In the genomic region with DNA sequence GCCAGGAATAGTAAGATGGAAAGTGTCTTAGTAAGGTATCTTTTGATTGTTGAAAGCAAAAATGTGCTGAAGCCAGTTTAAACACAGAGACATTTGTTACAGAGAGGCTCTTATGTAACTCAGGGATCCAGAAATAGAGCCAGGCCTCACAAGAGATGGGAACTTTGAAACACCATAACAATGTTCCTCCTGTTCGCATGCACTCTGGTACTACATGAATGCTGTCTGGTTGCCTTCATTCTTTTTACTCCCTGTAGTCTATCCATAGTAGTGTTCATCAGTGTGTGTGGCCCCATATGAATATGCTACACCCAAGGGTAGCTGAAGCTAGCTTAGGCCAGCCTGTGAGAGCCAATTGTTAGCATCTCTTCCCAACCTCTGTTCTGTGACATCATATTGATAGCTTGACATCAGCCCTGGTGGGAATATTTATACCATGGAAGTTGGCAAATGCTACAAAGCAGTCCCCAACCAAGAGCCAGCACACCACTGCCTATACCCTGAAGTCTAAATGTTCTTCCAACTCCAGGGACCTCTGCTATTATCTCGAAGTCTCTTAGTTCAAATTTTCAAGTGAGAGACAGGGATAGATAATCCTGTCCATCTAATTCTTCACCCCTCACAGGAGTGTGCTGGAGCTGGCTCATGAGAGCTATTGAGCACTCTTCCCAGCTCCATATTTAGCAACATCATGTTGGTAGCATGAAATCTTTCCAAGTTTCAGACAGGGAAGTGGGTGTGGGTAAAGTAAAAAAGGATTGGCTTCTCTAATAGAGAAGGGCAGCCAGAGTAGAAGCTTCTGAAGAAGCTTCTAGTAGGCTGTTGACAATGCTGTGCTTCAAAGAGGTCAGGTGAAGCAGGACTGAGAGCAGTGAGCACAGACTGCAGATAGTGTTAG, we compare ENCODE assay signal across 19 cellular contexts. TPM values are rescaled to one million over a fixed set of nuclear protein-coding genes. Genes with fewer than 3 reads are reported as not detected.
DNase-seq lines count a peak whose midpoint lies in the region; ATAC-seq lines count a peak whose summit lies in the region.
"Had no signal": no experiment of that assay in that cellular context is flagged by ENCODE, and none has a peak within 500 bp of the region (broad histone marks: within the 10 kb centered on the region; RNA-seq: fewer than 3 reads in every experiment).

No MANE protein-coding gene starts in this region.

- H3K4me1 ChIP-seq in rectal smooth muscle tissue (ENCODE audit: control insufficient read depth, insufficient read depth, low read length) = peaks cover under 1% of the 10 kb centered on the region
- H3K4me1 ChIP-seq: breast epithelium had no signal

- ATAC-seq in left ventricle myocardium superior (peak; percentile 96), GM19397 (IDR thresholded peaks at IDR 0.05; ENCODE audit: unreplicated experiment) (no peak), GM21825 (IDR thresholded peaks at IDR 0.05; ENCODE audit: unreplicated experiment) (no peak)

- no peak overlapping the region for H3K4me3 ChIP-seq in rectal smooth muscle tissue (ENCODE audit: low read length)
- H3K4me3 ChIP-seq: breast epithelium, esophagus squamous epithelium, GM23248, testis had no signal

- intact Hi-C loops in left ventricle myocardium superior (cut with micrococcal nuclease) = no loop called here

- DNase-seq in COLO829 (ENCODE audit: low spot score) (peak; percentile 86), caudate nucleus (lab: John Stamatoyannopoulos, UW) (peak in 6 of 61 donors; percentile 2 to 48 (median 19)), left ventricle myocardium superior (no peak)
- no peak for DNase-seq in activated CD4-positive, alpha-beta T cell treated with anti-CD3 and anti-CD28 coated beads, Interleukin-2, amount 50 U/mL, for 48 hours
- DNase-seq: DMS 273 treated with DMSO at 0.1 percent for 48 hours; effector memory CD4-positive, alpha-beta T cell; esophagus squamous epithelium; GDM1; glutamatergic neuron; GM23248; NCI-H1417 treated with DMSO at 0.1 percent for 48 hours; NCI-H524 treated with DMSO at 0.1 percent for 48 hours; stimulated activated CD8-positive, alpha-beta memory T cell treated with anti-CD3 and anti-CD28 coated beads, Interleukin-4, amount 100 ng/mL, for 48 hours; testis had no signal

- peaks cover 33% of the 10 kb centered on the region for H3K36me3 ChIP-seq in rectal smooth muscle tissue (ENCODE audit: control insufficient read depth, insufficient read depth, low read length)

- peak overlapping the region; percentile 82 for H3K27ac ChIP-seq in caudate nucleus (ENCODE audit: low read depth, low read length)
- peak overlapping the region; percentile 25 for H3K27ac ChIP-seq in rectal smooth muscle tissue (ENCODE audit: low read depth, low read length)
- H3K27ac ChIP-seq: breast epithelium, esophagus squamous epithelium, GM23248, HL-60, testis had no signal

- no peaks in the 10 kb centered on the region for H3K27me3 ChIP-seq in rectal smooth muscle tissue (ENCODE audit: control insufficient read depth, insufficient read depth, low read length)
- H3K27me3 ChIP-seq: breast epithelium, esophagus squamous epithelium, testis had no signal

- H3K9ac ChIP-seq in rectal smooth muscle tissue (ENCODE audit: low read length) = no peak overlapping the region
- H3K9ac ChIP-seq: GM23248 had no signal

RNA-seq across cellular contexts. Expression of gene NDUFAF5, which starts 7.0 kb away (rescaled TPM):
- total RNA-seq in left ventricle myocardium superior = 67.4 TPM

RNA-seq across cellular contexts. Expression of gene ESF1, which starts 7.1 kb away (rescaled TPM):
- total RNA-seq in left ventricle myocardium superior = 13.7 TPM
